Comparison of ENCODE assay signal across 1 cellular context in the genomic region with DNA sequence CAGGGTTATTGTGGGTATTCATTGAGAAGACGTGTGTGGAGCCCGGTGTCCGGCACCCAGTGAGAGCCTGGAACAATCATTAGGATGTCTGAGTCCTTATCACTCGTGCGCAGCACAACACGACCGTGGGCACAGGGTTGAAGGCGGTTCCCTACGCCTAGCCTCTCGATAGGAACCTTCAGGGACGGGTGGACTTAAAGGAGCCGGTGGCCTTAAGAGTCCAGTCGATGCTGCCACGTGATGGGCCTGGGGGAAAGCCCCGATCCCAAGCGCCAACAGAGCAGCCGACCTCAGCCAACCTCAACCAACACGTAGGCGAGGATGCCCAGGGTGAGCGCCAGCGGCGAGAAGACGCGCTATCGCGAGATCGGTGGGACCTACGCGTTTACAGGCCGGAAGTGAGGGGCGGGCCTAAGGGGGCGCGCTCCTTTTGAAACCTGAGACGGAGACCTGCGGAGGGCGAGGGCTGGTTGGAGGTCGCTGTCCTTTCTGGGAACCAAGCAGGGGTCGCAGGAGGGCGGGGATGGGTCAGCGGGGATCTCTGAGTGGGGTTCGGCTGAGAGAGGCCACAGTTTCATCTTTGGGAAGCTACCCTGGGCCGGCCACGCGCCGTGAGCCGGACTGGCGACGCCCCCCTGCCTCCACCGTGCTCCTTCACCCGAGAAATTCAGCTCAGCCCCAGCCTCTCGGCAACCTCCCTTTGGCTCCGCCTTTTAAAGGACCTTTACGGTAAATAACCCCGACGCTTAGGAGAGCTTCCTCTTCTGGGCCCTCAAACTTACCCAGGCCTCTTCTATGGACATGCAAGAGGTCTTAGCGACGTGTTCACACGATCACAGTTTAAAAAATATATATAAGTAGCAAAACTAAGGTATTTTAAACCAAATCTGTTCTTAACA.
TF ChIP-seq lines count a peak whose summit lies in the region.

No MANE protein-coding gene starts in this region.

TF ChIP-seq in GM23338, 12 proteins besides CTCF, POLR2A, EP300 and RAD21 (continued from another document):
- no peak for TF ChIP-seq EZH2phosphoT487 (IDR thresholded peaks at IDR 0.05; ENCODE audit: unreplicated experiment)
- TF ChIP-seq JUNB (IDR thresholded peaks at IDR 0.05; ENCODE audit: unreplicated experiment): no peak
- TF ChIP-seq ZNF114 (CRISPR knock-in tag; IDR thresholded peaks at IDR 0.05): no peak
- TF ChIP-seq, protein P1, sequence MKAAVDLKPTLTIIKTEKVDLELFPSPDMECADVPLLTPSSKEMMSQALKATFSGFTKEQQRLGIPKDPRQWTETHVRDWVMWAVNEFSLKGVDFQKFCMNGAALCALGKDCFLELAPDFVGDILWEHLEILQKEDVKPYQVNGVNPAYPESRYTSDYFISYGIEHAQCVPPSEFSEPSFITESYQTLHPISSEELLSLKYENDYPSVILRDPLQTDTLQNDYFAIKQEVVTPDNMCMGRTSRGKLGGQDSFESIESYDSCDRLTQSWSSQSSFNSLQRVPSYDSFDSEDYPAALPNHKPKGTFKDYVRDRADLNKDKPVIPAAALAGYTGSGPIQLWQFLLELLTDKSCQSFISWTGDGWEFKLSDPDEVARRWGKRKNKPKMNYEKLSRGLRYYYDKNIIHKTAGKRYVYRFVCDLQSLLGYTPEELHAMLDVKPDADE (IDR thresholded peaks at IDR 0.05): peak; percentile 65; the same call in 1 of the 2 replicates
- TF ChIP-seq NANOG (IDR thresholded peaks at IDR 0.05; ENCODE audit: borderline replicate concordance): no peak
- no peak for TF ChIP-seq EZH2 (IDR thresholded peaks at IDR 0.05; ENCODE audit: low read depth, unreplicated experiment)
- TF ChIP-seq ZNF331 (CRISPR knock-in tag; IDR thresholded peaks at IDR 0.05; ENCODE audit: low read depth): no peak
